ENCODE assay signal across 8 cellular contexts in genomic region chr5:59040007-59040803, GRCh38.
DNase-seq lines count a peak whose midpoint lies in the region; ATAC-seq, FAIRE-seq and TF ChIP-seq lines count a peak whose summit lies in the region.

No MANE protein-coding gene starts in this region.

- peak overlapping the region; percentile 69 for H3K9ac ChIP-seq in HUES6 (ENCODE audit: low read length)

- intact Hi-C loops in left ventricle myocardium superior (cut with micrococcal nuclease), result loop anchor here (10.0 kb wide), 1 partner anchor 75 kb away; no protein-coding TSS in a partner anchor

- FAIRE-seq in small intestine (lab: Jason Lieb, UNC), result no peak

- H3K27me3 ChIP-seq in HUES6 (ENCODE audit: control insufficient read depth, insufficient read depth, low read length) (peaks cover 39% of the 10 kb centered on the region), small intestine (ENCODE audit: control insufficient read depth in 2 of 2, insufficient read depth in 2 of 2, low read length in 2 of 2) (no peaks in the 10 kb centered on the region), HAP-1 (ENCODE audit: low read depth) (peaks cover 49% of the 10 kb centered on the region)

- no peaks in the 10 kb centered on the region for H3K36me3 Mint-ChIP-seq in WTC11

- POLR2A ChIA-PET in WTC11 (lab: Charles Lee), result no interaction called here

- no peaks in the 10 kb centered on the region for H3K36me3 ChIP-seq in HUES6 (ENCODE audit: control insufficient read depth, insufficient read depth, low read length)
- H3K36me3 ChIP-seq in small intestine (ENCODE audit: control insufficient read depth in 2 of 2, insufficient read depth in 2 of 2, low read length in 2 of 2), result no peaks in the 10 kb centered on the region
- no peaks in the 10 kb centered on the region for H3K36me3 ChIP-seq in HAP-1 (replicated peaks)

- H3K9me3 ChIP-seq in HUES6 (ENCODE audit: control insufficient read depth, insufficient read depth, low read depth, low read length) (no peaks in the 10 kb centered on the region), small intestine (ENCODE audit: control insufficient read depth, low read depth) (no peaks in the 10 kb centered on the region), HAP-1 (no peaks in the 10 kb centered on the region)

- in situ Hi-C loops in HAP-1 (cut with MboI; ENCODE audit: low sequenced_read_pairs), result no loop called here

- CTCF ChIA-PET in WTC11 (lab: Charles Lee), result interaction anchor here (1.8 kb wide), 1 partner anchor 134 kb away, joined by 6 read pairs; no protein-coding TSS in a partner anchor

- no peak for TF ChIP-seq CTCF in WTC11 (IDR thresholded peaks at IDR 0.05)

- H3K27me3 Mint-ChIP-seq in WTC11 (ENCODE audit: low read depth), result peaks cover 52% of the 10 kb centered on the region

- H3K4me3 ChIP-seq in HUES6 (ENCODE audit: low read depth, low read length), result peak overlapping the region; percentile 76
- H3K4me3 ChIP-seq in small intestine (ENCODE audit: low read depth in 1 of 2, low read length in 2 of 2), result peak overlapping the region; percentile 54 to 93
- H3K4me3 ChIP-seq in HAP-1, result no peak overlapping the region

- ATAC-seq in WTC11 (peak; percentile 5), left ventricle myocardium superior (peak; percentile 58)

- peaks cover 22% of the 10 kb centered on the region for H3K4me1 Mint-ChIP-seq in WTC11

- H3K9me3 Mint-ChIP-seq in WTC11, result peaks cover 3% of the 10 kb centered on the region; the same call in 1 of the 2 replicates

- WGBS in small intestine, 3 donors, result 24 to 39% (median 26%) methylated on average over 14 of the region's 14 CpGs

- H3K4me3 Mint-ChIP-seq in WTC11, result peak overlapping the region; percentile 87

- H3K27ac Mint-ChIP-seq in WTC11, result no peak overlapping the region

- peaks cover 13% of the 10 kb centered on the region; the same call in 1 of the 2 replicates for H3K4me1 ChIP-seq in HUES6 (ENCODE audit: control insufficient read depth, insufficient read depth, low read length)
- H3K4me1 ChIP-seq in small intestine (ENCODE audit: control insufficient read depth in 2 of 2, insufficient read depth in 1 of 2, low read depth in 1 of 2, low read length in 1 of 2), result peaks cover 0 to 9% of the 10 kb centered on the region in 2 donors
- no peaks in the 10 kb centered on the region for H3K4me1 ChIP-seq in HAP-1

- H3K27ac ChIP-seq in HUES6 (ENCODE audit: low read depth, low read length), result no peak overlapping the region
- peak overlapping the region in 1 of 2 donors; percentile 88 for H3K27ac ChIP-seq in small intestine (ENCODE audit: low read depth in 1 of 2, low read length in 1 of 2)

- DNase-seq in WTC11 (ENCODE audit: low spot score), result no peak
- no peak for DNase-seq in left ventricle myocardium superior
- peak; percentile 10 for DNase-seq in small intestine
- DNase-seq in HAP-1 (ENCODE audit: low spot score in 2 of 2), result no peak
- no peak for DNase-seq in occipital lobe (lab: John Stamatoyannopoulos, UW)
- no peak for DNase-seq in NCI-H2029 treated with DMSO at 0.1 percent for 48 hours (lab: John Stamatoyannopoulos, UW)
- no peak for DNase-seq in mucosa of gallbladder (ENCODE audit: low spot score)

TF ChIP-seq in WTC11, 78 proteins besides CTCF, POLR2A, EP300 and RAD21:
- TF ChIP-seq ZBTB21 (CRISPR knock-in tag; IDR thresholded peaks at IDR 0.05; ENCODE audit: borderline replicate concordance) (no peak), ATF6 (CRISPR knock-in tag; IDR thresholded peaks at IDR 0.05) (no peak), PREB (CRISPR knock-in tag; IDR thresholded peaks at IDR 0.05; ENCODE audit: borderline replicate concordance) (no peak), CDX4 (CRISPR knock-in tag; IDR thresholded peaks at IDR 0.05; ENCODE audit: borderline replicate concordance) (no peak), E2F5 (CRISPR knock-in tag; IDR thresholded peaks at IDR 0.05) (no peak), SOX15 (CRISPR knock-in tag; IDR thresholded peaks at IDR 0.05) (no peak), ETV6 (CRISPR knock-in tag; IDR thresholded peaks at IDR 0.05) (no peak), GRHL2 (CRISPR knock-in tag; IDR thresholded peaks at IDR 0.05; ENCODE audit: insufficient replicate concordance, severe bottlenecking) (no peak)
TF ChIP-seq in WTC11: peak in this region for 0.
